ENCODE assay signal across 1 cellular context in the genomic region with DNA sequence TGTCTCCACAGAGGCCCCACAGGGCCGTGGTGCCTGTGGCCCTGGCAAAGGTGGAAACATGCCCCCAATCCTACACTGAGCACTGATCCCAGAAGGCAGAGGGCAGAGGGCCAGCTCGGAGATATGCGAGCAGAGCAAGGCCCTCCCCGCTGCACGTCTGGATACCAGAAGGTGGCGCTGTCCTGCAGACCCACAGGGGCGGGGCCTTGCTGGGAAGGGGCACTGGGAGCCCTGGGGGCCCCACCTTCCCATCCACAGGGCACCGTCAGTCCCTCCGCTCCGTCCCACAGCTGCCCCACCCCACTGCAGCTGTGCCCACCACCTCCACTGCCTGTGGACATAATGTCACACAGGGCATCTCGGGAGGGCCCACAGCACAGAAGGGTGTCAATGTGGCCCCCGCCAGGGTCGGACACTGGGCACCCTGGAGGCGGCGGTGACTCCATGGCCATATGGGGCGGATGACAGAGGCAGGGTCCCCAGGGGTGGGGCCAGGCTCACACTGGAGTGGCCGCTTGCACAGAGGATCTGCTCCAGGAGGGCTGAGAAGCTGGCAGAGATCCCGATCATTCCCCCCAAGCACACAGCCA.
A peak's percentile ranks its signal among the peaks of the same experiment; 100 is the strongest.
TF ChIP-seq lines count a peak whose summit lies in the region.

No MANE protein-coding gene starts in this region.

TF ChIP-seq in HepG2, 621 proteins besides CTCF, POLR2A, EP300 and RAD21 (continued from another document and continues in another):
- TF ChIP-seq, protein P1, sequence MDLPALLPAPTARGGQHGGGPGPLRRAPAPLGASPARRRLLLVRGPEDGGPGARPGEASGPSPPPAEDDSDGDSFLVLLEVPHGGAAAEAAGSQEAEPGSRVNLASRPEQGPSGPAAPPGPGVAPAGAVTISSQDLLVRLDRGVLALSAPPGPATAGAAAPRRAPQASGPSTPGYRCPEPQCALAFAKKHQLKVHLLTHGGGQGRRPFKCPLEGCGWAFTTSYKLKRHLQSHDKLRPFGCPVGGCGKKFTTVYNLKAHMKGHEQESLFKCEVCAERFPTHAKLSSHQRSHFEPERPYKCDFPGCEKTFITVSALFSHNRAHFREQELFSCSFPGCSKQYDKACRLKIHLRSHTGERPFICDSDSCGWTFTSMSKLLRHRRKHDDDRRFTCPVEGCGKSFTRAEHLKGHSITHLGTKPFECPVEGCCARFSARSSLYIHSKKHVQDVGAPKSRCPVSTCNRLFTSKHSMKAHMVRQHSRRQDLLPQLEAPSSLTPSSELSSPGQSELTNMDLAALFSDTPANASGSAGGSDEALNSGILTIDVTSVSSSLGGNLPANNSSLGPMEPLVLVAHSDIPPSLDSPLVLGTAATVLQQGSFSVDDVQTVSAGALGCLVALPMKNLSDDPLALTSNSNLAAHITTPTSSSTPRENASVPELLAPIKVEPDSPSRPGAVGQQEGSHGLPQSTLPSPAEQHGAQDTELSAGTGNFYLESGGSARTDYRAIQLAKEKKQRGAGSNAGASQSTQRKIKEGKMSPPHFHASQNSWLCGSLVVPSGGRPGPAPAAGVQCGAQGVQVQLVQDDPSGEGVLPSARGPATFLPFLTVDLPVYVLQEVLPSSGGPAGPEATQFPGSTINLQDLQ (CRISPR knock-in tag; IDR thresholded peaks at IDR 0.05) = no peak
- TF ChIP-seq ETV5 (CRISPR knock-in tag; IDR thresholded peaks at IDR 0.05; ENCODE audit: borderline replicate concordance) = no peak
- no peak for TF ChIP-seq MIER2 (CRISPR knock-in tag; IDR thresholded peaks at IDR 0.05)
- TF ChIP-seq SALL1 (CRISPR knock-in tag; IDR thresholded peaks at IDR 0.05) = 0 out of 2 replicates have a peak, but pooled peaks have one; percentile 54
- no peak for TF ChIP-seq DR1 (CRISPR knock-in tag; IDR thresholded peaks at IDR 0.05)
- TF ChIP-seq, protein P2, sequence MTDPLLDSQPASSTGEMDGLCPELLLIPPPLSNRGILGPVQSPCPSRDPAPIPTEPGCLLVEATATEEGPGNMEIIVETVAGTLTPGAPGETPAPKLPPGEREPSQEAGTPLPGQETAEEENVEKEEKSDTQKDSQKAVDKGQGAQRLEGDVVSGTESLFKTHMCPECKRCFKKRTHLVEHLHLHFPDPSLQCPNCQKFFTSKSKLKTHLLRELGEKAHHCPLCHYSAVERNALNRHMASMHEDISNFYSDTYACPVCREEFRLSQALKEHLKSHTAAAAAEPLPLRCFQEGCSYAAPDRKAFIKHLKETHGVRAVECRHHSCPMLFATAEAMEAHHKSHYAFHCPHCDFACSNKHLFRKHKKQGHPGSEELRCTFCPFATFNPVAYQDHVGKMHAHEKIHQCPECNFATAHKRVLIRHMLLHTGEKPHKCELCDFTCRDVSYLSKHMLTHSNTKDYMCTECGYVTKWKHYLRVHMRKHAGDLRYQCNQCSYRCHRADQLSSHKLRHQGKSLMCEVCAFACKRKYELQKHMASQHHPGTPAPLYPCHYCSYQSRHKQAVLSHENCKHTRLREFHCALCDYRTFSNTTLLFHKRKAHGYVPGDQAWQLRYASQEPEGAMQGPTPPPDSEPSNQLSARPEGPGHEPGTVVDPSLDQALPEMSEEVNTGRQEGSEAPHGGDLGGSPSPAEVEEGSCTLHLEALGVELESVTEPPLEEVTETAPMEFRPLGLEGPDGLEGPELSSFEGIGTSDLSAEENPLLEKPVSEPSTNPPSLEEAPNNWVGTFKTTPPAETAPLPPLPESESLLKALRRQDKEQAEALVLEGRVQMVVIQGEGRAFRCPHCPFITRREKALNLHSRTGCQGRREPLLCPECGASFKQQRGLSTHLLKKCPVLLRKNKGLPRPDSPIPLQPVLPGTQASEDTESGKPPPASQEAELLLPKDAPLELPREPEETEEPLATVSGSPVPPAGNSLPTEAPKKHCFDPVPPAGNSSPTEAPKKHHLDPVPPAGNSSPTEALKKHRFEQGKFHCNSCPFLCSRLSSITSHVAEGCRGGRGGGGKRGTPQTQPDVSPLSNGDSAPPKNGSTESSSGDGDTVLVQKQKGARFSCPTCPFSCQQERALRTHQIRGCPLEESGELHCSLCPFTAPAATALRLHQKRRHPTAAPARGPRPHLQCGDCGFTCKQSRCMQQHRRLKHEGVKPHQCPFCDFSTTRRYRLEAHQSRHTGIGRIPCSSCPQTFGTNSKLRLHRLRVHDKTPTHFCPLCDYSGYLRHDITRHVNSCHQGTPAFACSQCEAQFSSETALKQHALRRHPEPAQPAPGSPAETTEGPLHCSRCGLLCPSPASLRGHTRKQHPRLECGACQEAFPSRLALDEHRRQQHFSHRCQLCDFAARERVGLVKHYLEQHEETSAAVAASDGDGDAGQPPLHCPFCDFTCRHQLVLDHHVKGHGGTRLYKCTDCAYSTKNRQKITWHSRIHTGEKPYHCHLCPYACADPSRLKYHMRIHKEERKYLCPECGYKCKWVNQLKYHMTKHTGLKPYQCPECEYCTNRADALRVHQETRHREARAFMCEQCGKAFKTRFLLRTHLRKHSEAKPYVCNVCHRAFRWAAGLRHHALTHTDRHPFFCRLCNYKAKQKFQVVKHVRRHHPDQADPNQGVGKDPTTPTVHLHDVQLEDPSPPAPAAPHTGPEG (CRISPR knock-in tag; IDR thresholded peaks at IDR 0.05) = no peak
- peak; percentile 96; the same call in 1 of the 2 replicates for TF ChIP-seq ZBTB3 (CRISPR knock-in tag; IDR thresholded peaks at IDR 0.05; ENCODE audit: borderline replicate concordance, low read depth)
- no peak for TF ChIP-seq NRL (CRISPR knock-in tag; IDR thresholded peaks at IDR 0.05; ENCODE audit: borderline replicate concordance)
- TF ChIP-seq, protein P3, sequence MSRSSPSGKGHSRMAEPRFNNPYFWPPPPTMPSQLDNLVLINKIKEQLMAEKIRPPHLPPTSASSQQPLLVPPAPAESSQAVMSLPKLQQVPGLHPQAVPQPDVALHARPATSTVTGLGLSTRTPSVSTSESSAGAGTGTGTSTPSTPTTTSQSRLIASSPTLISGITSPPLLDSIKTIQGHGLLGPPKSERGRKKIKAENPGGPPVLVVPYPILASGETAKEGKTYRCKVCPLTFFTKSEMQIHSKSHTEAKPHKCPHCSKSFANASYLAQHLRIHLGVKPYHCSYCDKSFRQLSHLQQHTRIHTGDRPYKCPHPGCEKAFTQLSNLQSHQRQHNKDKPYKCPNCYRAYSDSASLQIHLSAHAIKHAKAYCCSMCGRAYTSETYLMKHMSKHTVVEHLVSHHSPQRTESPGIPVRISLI (CRISPR knock-in tag; IDR thresholded peaks at IDR 0.05; ENCODE audit: borderline replicate concordance) = no peak
- no peak for TF ChIP-seq NAIF1 (CRISPR knock-in tag; IDR thresholded peaks at IDR 0.05; ENCODE audit: borderline replicate concordance)
- TF ChIP-seq ZBTB1 (CRISPR knock-in tag; IDR thresholded peaks at IDR 0.05; ENCODE audit: borderline replicate concordance) = 0 out of 2 replicates have a peak, but pooled peaks have one; percentile 18
- TF ChIP-seq ZNF556 (CRISPR knock-in tag; IDR thresholded peaks at IDR 0.05; ENCODE audit: borderline replicate concordance) = no peak; the same call in 1 of the 2 replicates
- no peak for TF ChIP-seq PAWR (CRISPR knock-in tag; IDR thresholded peaks at IDR 0.05; ENCODE audit: borderline replicate concordance)
- no peak for TF ChIP-seq ZNF552 (CRISPR knock-in tag; IDR thresholded peaks at IDR 0.05; ENCODE audit: borderline replicate concordance)
- no peak for TF ChIP-seq KLF11 (CRISPR knock-in tag; IDR thresholded peaks at IDR 0.05)
- 0 out of 2 replicates have a peak, but pooled peaks have one; percentile 32 for TF ChIP-seq TSC22D2 (CRISPR knock-in tag; IDR thresholded peaks at IDR 0.05; ENCODE audit: borderline replicate concordance)
- no peak for TF ChIP-seq RBFOX2 (IDR thresholded peaks at IDR 0.05; ENCODE audit: low read depth, low read length)
- peak; percentile 39; the same call in 1 of the 2 replicates for TF ChIP-seq POGZ (CRISPR knock-in tag; IDR thresholded peaks at IDR 0.05)
- TF ChIP-seq, protein P4, sequence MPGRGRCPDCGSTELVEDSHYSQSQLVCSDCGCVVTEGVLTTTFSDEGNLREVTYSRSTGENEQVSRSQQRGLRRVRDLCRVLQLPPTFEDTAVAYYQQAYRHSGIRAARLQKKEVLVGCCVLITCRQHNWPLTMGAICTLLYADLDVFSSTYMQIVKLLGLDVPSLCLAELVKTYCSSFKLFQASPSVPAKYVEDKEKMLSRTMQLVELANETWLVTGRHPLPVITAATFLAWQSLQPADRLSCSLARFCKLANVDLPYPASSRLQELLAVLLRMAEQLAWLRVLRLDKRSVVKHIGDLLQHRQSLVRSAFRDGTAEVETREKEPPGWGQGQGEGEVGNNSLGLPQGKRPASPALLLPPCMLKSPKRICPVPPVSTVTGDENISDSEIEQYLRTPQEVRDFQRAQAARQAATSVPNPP (CRISPR knock-in tag; IDR thresholded peaks at IDR 0.05) = no peak
- TF ChIP-seq ZNF772 (CRISPR knock-in tag; IDR thresholded peaks at IDR 0.05) = no peak
- TF ChIP-seq CCAR2 (optimal IDR thresholded peaks at IDR 0.05; ENCODE audit: low read depth, low read length) = no peak
- TF ChIP-seq, protein P5, sequence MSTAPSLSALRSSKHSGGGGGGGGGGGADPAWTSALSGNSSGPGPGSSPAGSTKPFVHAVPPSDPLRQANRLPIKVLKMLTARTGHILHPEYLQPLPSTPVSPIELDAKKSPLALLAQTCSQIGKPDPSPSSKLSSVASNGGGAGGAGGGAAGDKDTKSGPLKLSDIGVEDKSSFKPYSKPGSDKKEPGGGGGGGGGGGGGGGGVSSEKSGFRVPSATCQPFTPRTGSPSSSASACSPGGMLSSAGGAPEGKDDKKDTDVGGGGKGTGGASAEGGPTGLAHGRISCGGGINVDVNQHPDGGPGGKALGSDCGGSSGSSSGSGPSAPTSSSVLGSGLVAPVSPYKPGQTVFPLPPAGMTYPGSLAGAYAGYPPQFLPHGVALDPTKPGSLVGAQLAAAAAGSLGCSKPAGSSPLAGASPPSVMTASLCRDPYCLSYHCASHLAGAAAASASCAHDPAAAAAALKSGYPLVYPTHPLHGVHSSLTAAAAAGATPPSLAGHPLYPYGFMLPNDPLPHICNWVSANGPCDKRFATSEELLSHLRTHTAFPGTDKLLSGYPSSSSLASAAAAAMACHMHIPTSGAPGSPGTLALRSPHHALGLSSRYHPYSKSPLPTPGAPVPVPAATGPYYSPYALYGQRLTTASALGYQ (CRISPR knock-in tag; IDR thresholded peaks at IDR 0.05) = no peak
- TF ChIP-seq, protein P6, sequence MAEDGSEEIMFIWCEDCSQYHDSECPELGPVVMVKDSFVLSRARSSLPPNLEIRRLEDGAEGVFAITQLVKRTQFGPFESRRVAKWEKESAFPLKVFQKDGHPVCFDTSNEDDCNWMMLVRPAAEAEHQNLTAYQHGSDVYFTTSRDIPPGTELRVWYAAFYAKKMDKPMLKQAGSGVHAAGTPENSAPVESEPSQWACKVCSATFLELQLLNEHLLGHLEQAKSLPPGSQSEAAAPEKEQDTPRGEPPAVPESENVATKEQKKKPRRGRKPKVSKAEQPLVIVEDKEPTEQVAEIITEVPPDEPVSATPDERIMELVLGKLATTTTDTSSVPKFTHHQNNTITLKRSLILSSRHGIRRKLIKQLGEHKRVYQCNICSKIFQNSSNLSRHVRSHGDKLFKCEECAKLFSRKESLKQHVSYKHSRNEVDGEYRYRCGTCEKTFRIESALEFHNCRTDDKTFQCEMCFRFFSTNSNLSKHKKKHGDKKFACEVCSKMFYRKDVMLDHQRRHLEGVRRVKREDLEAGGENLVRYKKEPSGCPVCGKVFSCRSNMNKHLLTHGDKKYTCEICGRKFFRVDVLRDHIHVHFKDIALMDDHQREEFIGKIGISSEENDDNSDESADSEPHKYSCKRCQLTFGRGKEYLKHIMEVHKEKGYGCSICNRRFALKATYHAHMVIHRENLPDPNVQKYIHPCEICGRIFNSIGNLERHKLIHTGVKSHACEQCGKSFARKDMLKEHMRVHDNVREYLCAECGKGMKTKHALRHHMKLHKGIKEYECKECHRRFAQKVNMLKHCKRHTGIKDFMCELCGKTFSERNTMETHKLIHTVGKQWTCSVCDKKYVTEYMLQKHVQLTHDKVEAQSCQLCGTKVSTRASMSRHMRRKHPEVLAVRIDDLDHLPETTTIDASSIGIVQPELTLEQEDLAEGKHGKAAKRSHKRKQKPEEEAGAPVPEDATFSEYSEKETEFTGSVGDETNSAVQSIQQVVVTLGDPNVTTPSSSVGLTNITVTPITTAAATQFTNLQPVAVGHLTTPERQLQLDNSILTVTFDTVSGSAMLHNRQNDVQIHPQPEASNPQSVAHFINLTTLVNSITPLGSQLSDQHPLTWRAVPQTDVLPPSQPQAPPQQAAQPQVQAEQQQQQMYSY (CRISPR knock-in tag; IDR thresholded peaks at IDR 0.05) = no peak
- TF ChIP-seq ZSCAN21 (CRISPR knock-in tag; IDR thresholded peaks at IDR 0.05; ENCODE audit: borderline replicate concordance) = peak; percentile 59; the same call in 1 of the 2 replicates
- TF ChIP-seq, protein P7, sequence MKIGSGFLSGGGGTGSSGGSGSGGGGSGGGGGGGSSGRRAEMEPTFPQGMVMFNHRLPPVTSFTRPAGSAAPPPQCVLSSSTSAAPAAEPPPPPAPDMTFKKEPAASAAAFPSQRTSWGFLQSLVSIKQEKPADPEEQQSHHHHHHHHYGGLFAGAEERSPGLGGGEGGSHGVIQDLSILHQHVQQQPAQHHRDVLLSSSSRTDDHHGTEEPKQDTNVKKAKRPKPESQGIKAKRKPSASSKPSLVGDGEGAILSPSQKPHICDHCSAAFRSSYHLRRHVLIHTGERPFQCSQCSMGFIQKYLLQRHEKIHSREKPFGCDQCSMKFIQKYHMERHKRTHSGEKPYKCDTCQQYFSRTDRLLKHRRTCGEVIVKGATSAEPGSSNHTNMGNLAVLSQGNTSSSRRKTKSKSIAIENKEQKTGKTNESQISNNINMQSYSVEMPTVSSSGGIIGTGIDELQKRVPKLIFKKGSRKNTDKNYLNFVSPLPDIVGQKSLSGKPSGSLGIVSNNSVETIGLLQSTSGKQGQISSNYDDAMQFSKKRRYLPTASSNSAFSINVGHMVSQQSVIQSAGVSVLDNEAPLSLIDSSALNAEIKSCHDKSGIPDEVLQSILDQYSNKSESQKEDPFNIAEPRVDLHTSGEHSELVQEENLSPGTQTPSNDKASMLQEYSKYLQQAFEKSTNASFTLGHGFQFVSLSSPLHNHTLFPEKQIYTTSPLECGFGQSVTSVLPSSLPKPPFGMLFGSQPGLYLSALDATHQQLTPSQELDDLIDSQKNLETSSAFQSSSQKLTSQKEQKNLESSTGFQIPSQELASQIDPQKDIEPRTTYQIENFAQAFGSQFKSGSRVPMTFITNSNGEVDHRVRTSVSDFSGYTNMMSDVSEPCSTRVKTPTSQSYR (CRISPR knock-in tag; IDR thresholded peaks at IDR 0.05; ENCODE audit: borderline replicate concordance) = no peak
- TF ChIP-seq, protein P8, sequence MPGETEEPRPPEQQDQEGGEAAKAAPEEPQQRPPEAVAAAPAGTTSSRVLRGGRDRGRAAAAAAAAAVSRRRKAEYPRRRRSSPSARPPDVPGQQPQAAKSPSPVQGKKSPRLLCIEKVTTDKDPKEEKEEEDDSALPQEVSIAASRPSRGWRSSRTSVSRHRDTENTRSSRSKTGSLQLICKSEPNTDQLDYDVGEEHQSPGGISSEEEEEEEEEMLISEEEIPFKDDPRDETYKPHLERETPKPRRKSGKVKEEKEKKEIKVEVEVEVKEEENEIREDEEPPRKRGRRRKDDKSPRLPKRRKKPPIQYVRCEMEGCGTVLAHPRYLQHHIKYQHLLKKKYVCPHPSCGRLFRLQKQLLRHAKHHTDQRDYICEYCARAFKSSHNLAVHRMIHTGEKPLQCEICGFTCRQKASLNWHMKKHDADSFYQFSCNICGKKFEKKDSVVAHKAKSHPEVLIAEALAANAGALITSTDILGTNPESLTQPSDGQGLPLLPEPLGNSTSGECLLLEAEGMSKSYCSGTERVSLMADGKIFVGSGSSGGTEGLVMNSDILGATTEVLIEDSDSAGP (CRISPR knock-in tag; IDR thresholded peaks at IDR 0.05; ENCODE audit: borderline replicate concordance) = peak; percentile 82; the same call in 1 of the 2 replicates
- no peak for TF ChIP-seq IKZF4 (CRISPR knock-in tag; IDR thresholded peaks at IDR 0.05; ENCODE audit: borderline replicate concordance, low read depth, not compliant biosample characterization)
- no peak for TF ChIP-seq ZNF546 (CRISPR knock-in tag; conservative IDR thresholded peaks at IDR 0.05)
- no peak for TF ChIP-seq CBX1 (IDR thresholded peaks at IDR 0.05; ENCODE audit: low read depth)
